In genomic region chr2:223570784-223571183, GRCh38 we compare ENCODE assay signal across 35 cellular contexts.
"Had no signal": no experiment of that assay in that cellular context is flagged by ENCODE, and none has a peak within 500 bp of the region (broad histone marks: within the 10 kb centered on the region; RNA-seq: fewer than 3 reads in every experiment).

No MANE protein-coding gene starts in this region.

- H3K27me3 ChIP-seq: MG63 had no signal

- DNase-seq: Karpas-422, Kasumi-1, MG63, MM.1S, MV-4-11, NCI-H1048, NCI-H1092, NCI-H1092 treated with DMSO at 0.1 percent for 48 hours, NCI-H1105, NCI-H1105 treated with DMSO at 0.1 percent for 48 hours, NCI-H1417, NCI-H1417 treated with DMSO at 0.1 percent for 48 hours, NCI-H1436, NCI-H1436 treated with DMSO at 0.1 percent for 48 hours, NCI-H146, NCI-H1694, NCI-H1694 treated with DMSO at 0.1 percent for 48 hours, NCI-H187, NCI-H187 treated with DMSO at 0.1 percent for 48 hours, NCI-H1930, NCI-H2029, NCI-H2029 treated with DMSO at 0.1 percent for 48 hours, NCI-H2081, NCI-H2081 treated with DMSO at 0.1 percent for 48 hours, NCI-H2107, NCI-H2171, NCI-H2171 treated with DMSO at 0.1 percent for 48 hours, NCI-H2227 treated with DMSO at 0.1 percent for 48 hours, NCI-H226, NCI-H345, NCI-H446, NCI-H446 treated with DMSO at 0.1 percent for 48 hours, NCI-H510A, NCI-H510A treated with DMSO at 0.1 percent for 48 hours, NCI-H524 had no signal

- H3K4me3 ChIP-seq: MG63 had no signal

- H3K36me3 ChIP-seq: MG63 had no signal

- H3K9me3 ChIP-seq: MG63 had no signal
